ENCODE assay signal across 23 cellular contexts in the genomic region with DNA sequence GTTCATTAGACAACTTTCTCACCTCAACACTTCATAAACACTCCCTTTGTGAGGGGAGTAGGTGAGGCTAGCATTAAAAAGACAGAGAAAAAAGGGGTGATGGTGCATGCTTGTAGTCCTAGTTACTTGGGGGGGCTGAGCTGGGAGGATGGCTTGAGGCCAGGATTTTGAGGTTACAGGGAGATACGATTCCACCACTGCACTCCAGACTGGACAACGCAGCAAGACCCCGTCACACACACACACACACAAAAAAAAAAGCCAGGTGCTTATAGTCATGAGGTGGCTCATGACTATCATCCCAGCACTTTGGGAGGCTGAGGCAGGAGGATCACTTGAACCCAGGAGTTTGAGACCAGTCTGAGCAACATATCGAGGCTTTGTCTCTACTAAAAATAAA. TPM values are rescaled to one million over a fixed set of nuclear protein-coding genes. Genes with fewer than 3 reads are reported as not detected.
DNase-seq lines count a peak whose midpoint lies in the region; ATAC-seq and TF ChIP-seq lines count a peak whose summit lies in the region.
"Had no signal": no experiment of that assay in that cellular context is flagged by ENCODE, and none has a peak within 500 bp of the region (broad histone marks: within the 10 kb centered on the region; RNA-seq: fewer than 3 reads in every experiment).

No MANE protein-coding gene starts in this region.

- CTCF ChIA-PET in HEK293 (lab: Yijun Ruan, JAX) = interaction anchor here (0.6 kb wide), 1 partner anchor 150 kb away, joined by 3 read pairs; no protein-coding TSS in a partner anchor

- no peak overlapping the region for H3K4me3 ChIP-seq in CD4-positive, CD25-positive, alpha-beta regulatory T cell (ENCODE audit: low read depth, low read length)
- no peak overlapping the region for H3K4me3 ChIP-seq in HEK293 (ENCODE audit: low read depth, low read length)
- H3K4me3 ChIP-seq: BLaER1, GM23338, HAP-1 had no signal

- H3K36me3 Mint-ChIP-seq in CD4-positive, CD25-positive, alpha-beta regulatory T cell = peaks cover 17% of the 10 kb centered on the region
- H3K36me3 Mint-ChIP-seq in glutamatergic neuron (ENCODE audit: unreplicated experiment) = no peaks in the 10 kb centered on the region
- H3K36me3 Mint-ChIP-seq in nephron progenitor cell (ENCODE audit: low read depth) = peaks cover 57% of the 10 kb centered on the region
- H3K36me3 Mint-ChIP-seq in activated T-helper 1 cell treated with anti-CD3 and anti-CD28 coated beads, Interleukin-12 subunit alpha, Interleukin-12 subunit beta, Interleukin-2, Interleukin-4 antibody, amounts not matched to agents 30 ng/mL and 10 ng/mL and 1 ng/mL, durations not matched to agents 14 hours and 24 hours and 36 hours (ENCODE audit: low read depth) = peaks cover 13% of the 10 kb centered on the region
- H3K36me3 Mint-ChIP-seq in osteocyte (ENCODE audit: unreplicated experiment) = peaks cover 24% of the 10 kb centered on the region

- peaks cover 1 to 17% (median 7%) of the 10 kb centered on the region in 4 donors for H3K4me1 Mint-ChIP-seq in CD4-positive, CD25-positive, alpha-beta regulatory T cell
- H3K4me1 Mint-ChIP-seq in glutamatergic neuron (ENCODE audit: low read depth, unreplicated experiment) = no peaks in the 10 kb centered on the region
- H3K4me1 Mint-ChIP-seq in nephron progenitor cell = no peaks in the 10 kb centered on the region
- H3K4me1 Mint-ChIP-seq in activated T-helper 1 cell treated with anti-CD3 and anti-CD28 coated beads, Interleukin-12 subunit alpha, Interleukin-12 subunit beta, Interleukin-2, Interleukin-4 antibody, amounts not matched to agents 30 ng/mL and 10 ng/mL and 1 ng/mL, durations not matched to agents 14 hours and 24 hours and 36 hours (ENCODE audit: low read depth) = peaks cover 1% of the 10 kb centered on the region
- no peaks in the 10 kb centered on the region for H3K4me1 Mint-ChIP-seq in osteocyte (ENCODE audit: unreplicated experiment)
- H3K4me1 Mint-ChIP-seq: GM23338 had no signal

- intact Hi-C loops in activated T-helper 1 cell treated with anti-CD3 and anti-CD28 coated beads, Interleukin-12 subunit alpha, Interleukin-12 subunit beta, Interleukin-2, Interleukin-4 antibody, amounts not matched to agents 30 ng/mL and 10 ng/mL and 1 ng/mL, durations not matched to agents 14 hours and 24 hours and 36 hours (cut with micrococcal nuclease) = no loop called here

- no peak for ATAC-seq in CD4-positive, CD25-positive, alpha-beta regulatory T cell (ENCODE audit: low read depth in 2 of 2)
- ATAC-seq: GM23338, PC-3 had no signal

- no peak for TF ChIP-seq CTCF in HEK293 (tag by site-specific recombination; IDR thresholded peaks at IDR 0.05)
- no peak for TF ChIP-seq CTCF in glutamatergic neuron (IDR thresholded peaks at IDR 0.05; ENCODE audit: partially characterized antibody, unreplicated experiment)
- TF ChIP-seq CTCF in nephron progenitor cell (IDR thresholded peaks at IDR 0.05) = no peak
- no peak for TF ChIP-seq CTCF in osteocyte (IDR thresholded peaks at IDR 0.05)

- no peak overlapping the region for H3K27ac ChIP-seq in CD4-positive, CD25-positive, alpha-beta regulatory T cell (ENCODE audit: insufficient read depth, low read length, poor library complexity, severe bottlenecking)
- no peak overlapping the region for H3K27ac ChIP-seq in HEK293 (ENCODE audit: extremely low read depth, low read depth, low read length)
- H3K27ac ChIP-seq: BLaER1 had no signal

- H3K4me1 ChIP-seq in CD4-positive, CD25-positive, alpha-beta regulatory T cell (ENCODE audit: control insufficient read depth, insufficient read depth, low read length, poor library complexity, severe bottlenecking) = no peaks in the 10 kb centered on the region
- no peaks in the 10 kb centered on the region for H3K4me1 ChIP-seq in HEK293 (ENCODE audit: control insufficient read depth, insufficient read depth, low read length)
- H3K4me1 ChIP-seq: BLaER1, HAP-1 had no signal

- H3K9me3 ChIP-seq in CD4-positive, CD25-positive, alpha-beta regulatory T cell (ENCODE audit: control insufficient read depth in 2 of 2, low read length in 2 of 2) = no peaks in the 10 kb centered on the region
- no peaks in the 10 kb centered on the region for H3K9me3 ChIP-seq in HEK293 (ENCODE audit: control insufficient read depth, insufficient read depth, low read depth, low read length)
- H3K9me3 ChIP-seq: BLaER1, HAP-1, SK-N-SH had no signal

- POLR2A ChIA-PET in HEK293 (lab: Yijun Ruan, JAX) = no interaction called here

- no peaks in the 10 kb centered on the region for H3K27me3 ChIP-seq in CD4-positive, CD25-positive, alpha-beta regulatory T cell (ENCODE audit: control insufficient read depth, insufficient read depth, low read length)
- H3K27me3 ChIP-seq: BLaER1 had no signal

- H3K27me3 Mint-ChIP-seq in CD4-positive, CD25-positive, alpha-beta regulatory T cell = no peaks in the 10 kb centered on the region
- H3K27me3 Mint-ChIP-seq in glutamatergic neuron (ENCODE audit: unreplicated experiment) (no peaks in the 10 kb centered on the region), nephron progenitor cell (ENCODE audit: low read depth, poor library complexity) (no peaks in the 10 kb centered on the region), osteocyte (ENCODE audit: unreplicated experiment) (no peaks in the 10 kb centered on the region)
- H3K27me3 Mint-ChIP-seq in activated T-helper 1 cell treated with anti-CD3 and anti-CD28 coated beads, Interleukin-12 subunit alpha, Interleukin-12 subunit beta, Interleukin-2, Interleukin-4 antibody, amounts not matched to agents 30 ng/mL and 10 ng/mL and 1 ng/mL, durations not matched to agents 14 hours and 24 hours and 36 hours (ENCODE audit: insufficient read depth) = no peaks in the 10 kb centered on the region
- H3K27me3 Mint-ChIP-seq: CD4-positive, alpha-beta T cell had no signal

- H3K36me3 ChIP-seq in CD4-positive, CD25-positive, alpha-beta regulatory T cell (ENCODE audit: control insufficient read depth, insufficient read depth, low read length) = peaks cover 24% of the 10 kb centered on the region
- peaks cover 30 to 44% of the 10 kb centered on the region in 2 experiments; a peak in 2 of 3 replicates for H3K36me3 ChIP-seq in HEK293 (ENCODE audit: control insufficient read depth in 2 of 2, insufficient read depth in 1 of 2, low read length in 2 of 2)

- H3K27ac Mint-ChIP-seq in CD4-positive, CD25-positive, alpha-beta regulatory T cell = peak overlapping the region; percentile 17 to 53 (median 52)
- H3K27ac Mint-ChIP-seq in glutamatergic neuron (ENCODE audit: unreplicated experiment) (peak overlapping the region; percentile 72), nephron progenitor cell (peak overlapping the region; percentile 79), osteocyte (ENCODE audit: unreplicated experiment) (no peak overlapping the region)
- no peak overlapping the region for H3K27ac Mint-ChIP-seq in activated T-helper 1 cell treated with anti-CD3 and anti-CD28 coated beads, Interleukin-12 subunit alpha, Interleukin-12 subunit beta, Interleukin-2, Interleukin-4 antibody, amounts not matched to agents 30 ng/mL and 10 ng/mL and 1 ng/mL, durations not matched to agents 14 hours and 24 hours and 36 hours
- H3K27ac Mint-ChIP-seq: CD4-positive, alpha-beta T cell; GM23338 had no signal

- DNase-seq in CD4-positive, CD25-positive, alpha-beta regulatory T cell = no peak
- no peak for DNase-seq in glutamatergic neuron
- no peak for DNase-seq in nephron progenitor cell
- no peak for DNase-seq in activated T-helper 1 cell treated with anti-CD3 and anti-CD28 coated beads, Interleukin-12 subunit alpha, Interleukin-12 subunit beta, Interleukin-2, Interleukin-4 antibody, amounts not matched to agents 30 ng/mL and 10 ng/mL and 1 ng/mL, durations not matched to agents 14 hours and 24 hours and 36 hours (ENCODE audit: low spot score)
- no peak for DNase-seq in osteocyte (ENCODE audit: extremely low spot score, unreplicated experiment)
- DNase-seq in NCI-H1092 (lab: John Stamatoyannopoulos, UW) = no peak
- DNase-seq in stimulated activated CD4-positive, alpha-beta T cell treated with anti-CD3 and anti-CD28 coated beads, Interleukin-12 subunit alpha, Interleukin-12 subunit beta, amount 100 ng/mL, for 4 hours = no peak
- DNase-seq: CD4-positive, alpha-beta T cell; COR-L47; DMS53; Kasumi-1; MV-4-11; NCI-H2029; NCI-H446; NCI-H524 treated with DMSO at 0.1 percent for 48 hours; NCI-H774; PC-3; SK-N-SH had no signal

- no peaks in the 10 kb centered on the region for H3K9me3 Mint-ChIP-seq in CD4-positive, CD25-positive, alpha-beta regulatory T cell
- H3K9me3 Mint-ChIP-seq in glutamatergic neuron (ENCODE audit: unreplicated experiment) (peaks cover 2% of the 10 kb centered on the region), nephron progenitor cell (no peaks in the 10 kb centered on the region), osteocyte (ENCODE audit: unreplicated experiment) (no peaks in the 10 kb centered on the region)
- no peaks in the 10 kb centered on the region for H3K9me3 Mint-ChIP-seq in activated T-helper 1 cell treated with anti-CD3 and anti-CD28 coated beads, Interleukin-12 subunit alpha, Interleukin-12 subunit beta, Interleukin-2, Interleukin-4 antibody, amounts not matched to agents 30 ng/mL and 10 ng/mL and 1 ng/mL, durations not matched to agents 14 hours and 24 hours and 36 hours
- H3K9me3 Mint-ChIP-seq: CD4-positive, alpha-beta T cell; GM23338 had no signal

- H3K4me3 Mint-ChIP-seq in CD4-positive, CD25-positive, alpha-beta regulatory T cell = no peak overlapping the region
- no peak overlapping the region for H3K4me3 Mint-ChIP-seq in glutamatergic neuron (ENCODE audit: unreplicated experiment)
- H3K4me3 Mint-ChIP-seq in nephron progenitor cell = no peak overlapping the region
- no peak overlapping the region for H3K4me3 Mint-ChIP-seq in activated T-helper 1 cell treated with anti-CD3 and anti-CD28 coated beads, Interleukin-12 subunit alpha, Interleukin-12 subunit beta, Interleukin-2, Interleukin-4 antibody, amounts not matched to agents 30 ng/mL and 10 ng/mL and 1 ng/mL, durations not matched to agents 14 hours and 24 hours and 36 hours
- H3K4me3 Mint-ChIP-seq in osteocyte (ENCODE audit: unreplicated experiment) = no peak overlapping the region
- H3K4me3 Mint-ChIP-seq: CD4-positive, alpha-beta T cell; GM23338 had no signal

RNA-seq across cellular contexts. Expression of a gene that starts 29.6 kb away (rescaled TPM):
- total RNA-seq in CD4-positive, CD25-positive, alpha-beta regulatory T cell = 105 TPM
- 10 to 100 TPM; 22.3 to 35.3 (median 26.3) TPM for polyA plus RNA-seq in CD4-positive, CD25-positive, alpha-beta regulatory T cell
- total RNA-seq in glutamatergic neuron (ENCODE audit: unreplicated experiment) (82.8 TPM), osteocyte (56.3 and 57.0 TPM in 2 replicates)
- total RNA-seq in activated T-helper 1 cell treated with anti-CD3 and anti-CD28 coated beads, Interleukin-12 subunit alpha, Interleukin-12 subunit beta, Interleukin-2, Interleukin-4 antibody, amounts not matched to agents 30 ng/mL and 10 ng/mL and 1 ng/mL, durations not matched to agents 14 hours and 24 hours and 36 hours = 66.7 and 70.0 TPM in 2 replicates

RNA-seq across cellular contexts. Expression of a gene that starts 31.9 kb away (rescaled TPM):
- total RNA-seq in CD4-positive, CD25-positive, alpha-beta regulatory T cell = 29.7 TPM
- polyA plus RNA-seq in CD4-positive, CD25-positive, alpha-beta regulatory T cell = 10 to 100 TPM; 14.4 to 34.1 (median 18.7) TPM
- total RNA-seq in glutamatergic neuron (ENCODE audit: unreplicated experiment) = 419 TPM
- total RNA-seq in activated T-helper 1 cell treated with anti-CD3 and anti-CD28 coated beads, Interleukin-12 subunit alpha, Interleukin-12 subunit beta, Interleukin-2, Interleukin-4 antibody, amounts not matched to agents 30 ng/mL and 10 ng/mL and 1 ng/mL, durations not matched to agents 14 hours and 24 hours and 36 hours = 25.7 and 26.8 TPM in 2 replicates
- 5.3 TPM in 2 replicates for total RNA-seq in osteocyte
- total RNA-seq: HT-29 had no signal

Comparison
In these comparisons a context has a peak if more than half of its experiments do, and no peak if none do; other contexts are left out.
1. H3K27ac Mint-ChIP-seq: peak in CD4-positive, CD25-positive, alpha-beta regulatory T cell (3 of 3), glutamatergic neuron (single experiment) and nephron progenitor cell (single experiment); none in activated T-helper 1 cell treated with anti-CD3 and anti-CD28 coated beads, Interleukin-12 subunit alpha, Interleukin-12 subunit beta, Interleukin-2, Interleukin-4 antibody, amounts not matched to agents 30 ng/mL and 10 ng/mL and 1 ng/mL, durations not matched to agents 14 hours and 24 hours and 36 hours (single experiment) and osteocyte (single experiment).
2. RNA of a gene that starts 31.9 kb away (total RNA-seq): 419 TPM in glutamatergic neuron (single experiment); 29.7 TPM in CD4-positive, CD25-positive, alpha-beta regulatory T cell (single experiment), 25.7 to 26.8 TPM in activated T-helper 1 cell treated with anti-CD3 and anti-CD28 coated beads, Interleukin-12 subunit alpha, Interleukin-12 subunit beta, Interleukin-2, Interleukin-4 antibody, amounts not matched to agents 30 ng/mL and 10 ng/mL and 1 ng/mL, durations not matched to agents 14 hours and 24 hours and 36 hours and 5.3 TPM in osteocyte; every median in the first group is over 10 times any median in the second.